8 cellular contexts compared by ENCODE assay signal in genomic region chr4:140330311-140330900, GRCh38. TPM values are rescaled to one million over a fixed set of nuclear protein-coding genes. Genes with fewer than 3 reads are reported as not detected.
DNase-seq lines count a peak whose midpoint lies in the region; ATAC-seq and TF ChIP-seq lines count a peak whose summit lies in the region.

No MANE protein-coding gene starts in this region.

- H3K27me3 ChIP-seq in body of pancreas (no peaks in the 10 kb centered on the region), right lobe of liver (no peaks in the 10 kb centered on the region)

- intact Hi-C loops in body of pancreas (cut with DNase I), result no loop called here
- intact Hi-C loops in right lobe of liver (cut with DNase I), result no loop called here

- H3K36me3 ChIP-seq in body of pancreas (replicated peaks in 1 of 2; ENCODE audit: insufficient read depth in 1 of 2, low read depth in 2 of 2) (no peaks in the 10 kb centered on the region), right lobe of liver (no peaks in the 10 kb centered on the region)

- no peak overlapping the region for H3K27ac ChIP-seq in C4-2B
- no peak overlapping the region for H3K27ac ChIP-seq in body of pancreas
- no peak overlapping the region for H3K27ac ChIP-seq in right lobe of liver

- H3K4me3 ChIP-seq in body of pancreas (no peak overlapping the region), right lobe of liver (no peak overlapping the region)

- peak; percentile 52 for ATAC-seq in body of pancreas
- ATAC-seq in right lobe of liver, result peak; percentile 40 to 53 (median 50)
- ATAC-seq in HG03159 (IDR thresholded peaks at IDR 0.05; ENCODE audit: unreplicated experiment), result no peak
- ATAC-seq in GM21825 (IDR thresholded peaks at IDR 0.05; ENCODE audit: unreplicated experiment), result no peak
- ATAC-seq in HG02885 (IDR thresholded peaks at IDR 0.05; ENCODE audit: poor library complexity, unreplicated experiment), result no peak

- H3K4me1 ChIP-seq in body of pancreas (no peaks in the 10 kb centered on the region), right lobe of liver (no peaks in the 10 kb centered on the region)

- H3K9me3 ChIP-seq in body of pancreas (no peaks in the 10 kb centered on the region), right lobe of liver (no peaks in the 10 kb centered on the region)

- peak; percentile 77 for TF ChIP-seq CTCF in C4-2B (conservative IDR thresholded peaks at IDR 0.05)
- peak; percentile 55; the same call in 1 of the 2 replicates for TF ChIP-seq CTCF in LNCAP (IDR thresholded peaks at IDR 0.05)
- TF ChIP-seq CTCF in body of pancreas (IDR thresholded peaks at IDR 0.05), result peak; percentile 38 to 75 (median 66)
- peak; percentile 28 to 68 (median 58) for TF ChIP-seq CTCF in right lobe of liver (IDR thresholded peaks at IDR 0.05)

- TF ChIP-seq POLR2A in body of pancreas (IDR thresholded peaks at IDR 0.05) (no peak), right lobe of liver (IDR thresholded peaks at IDR 0.05) (no peak)

- no peak for DNase-seq in body of pancreas
- DNase-seq in right lobe of liver, result no peak
- DNase-seq in stimulated activated CD4-positive, alpha-beta T cell treated with anti-CD3 and anti-CD28 coated beads, Interleukin-1b, Interleukin-23, amount 100 ng/mL, for 48 hours, result no peak

- 56% methylated on average over 1 of the region's 1 CpG for WGBS in body of pancreas, 2 donors
- 100% methylated on average over 1 of the region's 1 CpG for WGBS in right lobe of liver (ENCODE audit: insufficient coverage, low coverage, low lambda C conversion rate, missing lambda C conversion rate)

RNA-seq across cellular contexts. Expression of gene SCOC, which starts 43.0 kb away (rescaled TPM):
- total RNA-seq in body of pancreas (10 to 100 TPM; 28.7 to 36.1 TPM), right lobe of liver (10 to 100 TPM; 23.1 to 39.3 (median 29.3) TPM)

Comparison
In these comparisons a context has a peak if more than half of its experiments do, and no peak if none do; other contexts are left out.
1. ATAC-seq: peak in body of pancreas (single experiment) and right lobe of liver (4 of 4); none in HG03159 (single experiment), GM21825 (single experiment) and HG02885 (single experiment).
2. Peak in every context shown above with its lines, with median percentiles within 50 percentile points of each other: CTCF ChIP-seq.